32 cellular contexts compared by ENCODE assay signal in genomic region chr2:183723278-183723677, GRCh38.
A peak's percentile ranks its signal among the peaks of the same experiment; 100 is the strongest.
DNase-seq lines count a peak whose midpoint lies in the region; ATAC-seq, FAIRE-seq and TF ChIP-seq lines count a peak whose summit lies in the region.
"Had no signal": no experiment of that assay in that cellular context is flagged by ENCODE, and none has a peak within 500 bp of the region (broad histone marks: within the 10 kb centered on the region; RNA-seq: fewer than 3 reads in every experiment).

No MANE protein-coding gene starts in this region.

- no peak overlapping the region for H3K4me2 ChIP-seq in GM12878 (ENCODE audit: control insufficient read depth, insufficient read depth)
- H3K4me2 ChIP-seq: A549; BLaER1; BLaER1 treated with 17β-estradiol and CSF1 and Interleukin-3, amounts not matched to agents 10 nM and 100 nM had no signal

- TF ChIP-seq CTCF in GM12878 (IDR thresholded peaks at IDR 0.05 in 2 of 3, conservative IDR thresholded peaks at IDR 0.05 in 1 of 3; ENCODE audit: control insufficient read depth in 2 of 3, extremely low read depth in 1 of 3, insufficient read depth in 1 of 3, low read depth in 3 of 3, low read length in 3 of 3), result no peak

- DNase-seq in GM12878 (ENCODE audit: low read depth, low spot score), result no peak
- no peak for DNase-seq in SKM-1 treated with dmso at 0.1 percent for 144 hours (lab: John Stamatoyannopoulos, UW; ENCODE audit: unreplicated experiment)
- no peak for DNase-seq in NCI-H187 (lab: John Stamatoyannopoulos, UW)
- DNase-seq in GDM1 (lab: John Stamatoyannopoulos, UW), result no peak
- DNase-seq: 8988T; ACHN; AML-193; BE2C; C1 segment of cervical spinal cord; Caco-2; Calu3; CD4-positive, alpha-beta T cell; CD4-positive, CD25-positive, alpha-beta regulatory T cell; CD8-positive, alpha-beta memory T cell; CD8-positive, alpha-beta T cell; COR-L47; DMS 273 treated with DMSO at 0.1 percent for 48 hours; DMS153; DMS53; DMS79; DMS79 treated with DMSO at 0.1 percent for 48 hours; DND-41; EL had no signal

- no peaks in the 10 kb centered on the region for H3K4me1 ChIP-seq in GM12878 (ENCODE audit: control insufficient read depth, insufficient read depth, low read length)
- H3K4me1 ChIP-seq: A549; BE2C; BLaER1; BLaER1 treated with 17β-estradiol and CSF1 and Interleukin-3, amounts not matched to agents 10 nM and 100 nM; Caco-2 had no signal

- H3K27ac ChIP-seq in GM12878 (ENCODE audit: control insufficient read depth, insufficient read depth), result no peak overlapping the region
- H3K27ac ChIP-seq: 22Rv1; A549; BLaER1; BLaER1 treated with 17β-estradiol and CSF1 and Interleukin-3, amounts not matched to agents 10 nM and 100 nM; C4-2B had no signal

- WGBS in GM12878 (ENCODE audit: insufficient coverage, insufficient replicate concordance, low lambda C conversion rate, missing lambda C conversion rate), result 0% methylated on average over 2 of the region's 2 CpGs

- H3K79me2 ChIP-seq in GM12878 (ENCODE audit: control insufficient read depth, insufficient read depth, low read length), result no peaks in the 10 kb centered on the region

- no peaks in the 10 kb centered on the region for H4K20me1 ChIP-seq in GM12878 (ENCODE audit: control insufficient read depth, insufficient read depth)
- H4K20me1 ChIP-seq: BLaER1; BLaER1 treated with 17β-estradiol and CSF1 and Interleukin-3, amounts not matched to agents 10 nM and 100 nM had no signal

- ATAC-seq in GM19463 (IDR thresholded peaks at IDR 0.05; ENCODE audit: unreplicated experiment) (peak; percentile 63), HG02610 (IDR thresholded peaks at IDR 0.05; ENCODE audit: unreplicated experiment) (peak; percentile 41), GM12878 (peak; percentile 61)
- ATAC-seq: A549; CD8-positive, alpha-beta T cell had no signal

- in situ Hi-C loops in GM12878 (cut with MboI), result no loop called here

- FAIRE-seq in GM12878 (lab: Jason Lieb, UNC), result no peak
- FAIRE-seq: A204.1, A549, D721Med had no signal

- H3K4me3 ChIP-seq in GM12878, result no peak overlapping the region
- H3K4me3 ChIP-seq: A549; BLaER1; BLaER1 treated with 17β-estradiol and CSF1 and Interleukin-3, amounts not matched to agents 10 nM and 100 nM had no signal

- SMC1A ChIA-PET in GM12878 (lab: Charles Lee; ENCODE audit: uncharacterized antibody, unreplicated experiment), result interaction anchor here (0.6 kb wide), 1 partner anchor 186 kb away, joined by 3 read pairs; no protein-coding TSS in a partner anchor

- RAD21 ChIA-PET in GM12878 (lab: Charles Lee; ENCODE audit: unreplicated experiment), result no interaction called here

- TF ChIP-seq RAD21 in GM12878 (IDR thresholded peaks at IDR 0.05; ENCODE audit: insufficient read depth, low read depth, low read length), result no peak

- POLR2A ChIA-PET in GM12878 (lab: Charles Lee), result no interaction called here

- no TSS peak for BruUV-seq in GM12878 (replicated peaks; lab: Mats Ljungman, UMichigan)

- TF ChIP-seq EP300 in GM12878 (IDR thresholded peaks at IDR 0.05; ENCODE audit: borderline replicate concordance in 1 of 2, control insufficient read depth in 1 of 2, low read depth in 2 of 2, low read length in 2 of 2), result no peak

- CTCF ChIA-PET in GM12878 (lab: Yijun Ruan, JAX), result no interaction called here

- H3K9me3 ChIP-seq in GM12878 (replicated peaks; ENCODE audit: control insufficient read depth, insufficient read depth, low read length), result no peaks in the 10 kb centered on the region
- H3K9me3 ChIP-seq: A549; BE2C; BLaER1; BLaER1 treated with 17β-estradiol and CSF1 and Interleukin-3, amounts not matched to agents 10 nM and 100 nM; Caco-2 had no signal

- no peak overlapping the region for H3K9ac ChIP-seq in GM12878 (ENCODE audit: control insufficient read depth, insufficient read depth, low read length)
- H3K9ac ChIP-seq: BLaER1; BLaER1 treated with 17β-estradiol and CSF1 and Interleukin-3, amounts not matched to agents 10 nM and 100 nM had no signal

- intact Hi-C loops in GM12878 (cut with micrococcal nuclease; ENCODE audit: unreplicated experiment), result no loop called here

- TF ChIP-seq POLR2A in GM12878 (IDR thresholded peaks at IDR 0.05; ENCODE audit: low read depth, low read length), result no peak

- no peak overlapping the region for H2AFZ ChIP-seq in GM12878 (ENCODE audit: control insufficient read depth, low read depth, low read length)

- no peaks in the 10 kb centered on the region for H3K27me3 ChIP-seq in GM12878 (replicated peaks in 1 of 2; ENCODE audit: control insufficient read depth in 2 of 2, insufficient read depth in 2 of 2, low read length in 1 of 2)
- H3K27me3 ChIP-seq: BE2C; BLaER1; BLaER1 treated with 17β-estradiol and CSF1 and Interleukin-3, amounts not matched to agents 10 nM and 100 nM had no signal

- no peaks in the 10 kb centered on the region for H3K36me3 ChIP-seq in GM12878 (ENCODE audit: control insufficient read depth in 2 of 2, insufficient read depth in 2 of 2, low read length in 1 of 2)
- H3K36me3 ChIP-seq: BE2C; BLaER1; BLaER1 treated with 17β-estradiol and CSF1 and Interleukin-3, amounts not matched to agents 10 nM and 100 nM had no signal

TF ChIP-seq in GM12878, 131 proteins besides CTCF, POLR2A, EP300 and RAD21:
- TF ChIP-seq PKNOX1 (IDR thresholded peaks at IDR 0.05) (0 out of 2 replicates have a peak, but pooled peaks have one; percentile 10), CBFB (IDR thresholded peaks at IDR 0.05; ENCODE audit: low read depth) (no peak)
